In genomic region chr2:145593991-145594702, GRCh38 we compare ENCODE assay signal across 13 cellular contexts.
DNase-seq lines count a peak whose midpoint lies in the region; ATAC-seq and TF ChIP-seq lines count a peak whose summit lies in the region.
"Had no signal": no experiment of that assay in that cellular context is flagged by ENCODE, and none has a peak within 500 bp of the region (broad histone marks: within the 10 kb centered on the region; RNA-seq: fewer than 3 reads in every experiment).

No MANE protein-coding gene starts in this region.

- CTCF ChIA-PET in A673 (lab: Charles Lee), result no interaction called here

- H3K79me2 ChIP-seq in GM23248 (ENCODE audit: insufficient read depth), result no peaks in the 10 kb centered on the region

- TF ChIP-seq CTCF in A673 (conservative IDR thresholded peaks at IDR 0.05; ENCODE audit: low read depth, low read length), result peak; percentile 36

- peaks cover 57% of the 10 kb centered on the region for H3F3A ChIP-seq in GM23248 (ENCODE audit: insufficient read depth)

- H4K20me1 ChIP-seq in GM23248 (ENCODE audit: insufficient read depth), result no peaks in the 10 kb centered on the region

- no peaks in the 10 kb centered on the region for H3K9me2 ChIP-seq in GM23248 (ENCODE audit: insufficient read depth)

- H3K27me3 ChIP-seq in A673 (replicated peaks; ENCODE audit: insufficient read depth, low read depth, low read length, poor library complexity) (no peaks in the 10 kb centered on the region), GM23248 (replicated peaks; ENCODE audit: insufficient read depth) (no peaks in the 10 kb centered on the region)
- H3K27me3 ChIP-seq: pancreas had no signal

- no peak overlapping the region for H2AFZ ChIP-seq in GM23248

- H3K27ac ChIP-seq in A673 (ENCODE audit: low read depth, low read length, poor library complexity, severe bottlenecking), result peak overlapping the region; percentile 1
- peak overlapping the region; percentile 68 for H3K27ac ChIP-seq in GM23248
- H3K27ac ChIP-seq: pancreas had no signal

- H3K9me3 ChIP-seq in A673 (ENCODE audit: low read depth, low read length, poor library complexity, severe bottlenecking) (no peaks in the 10 kb centered on the region), GM23248 (ENCODE audit: low read depth) (no peaks in the 10 kb centered on the region)
- H3K9me3 ChIP-seq: Caco-2, pancreas had no signal

- peak overlapping the region; percentile 64 for H3K4me2 ChIP-seq in GM23248 (ENCODE audit: unreplicated experiment)

- POLR2A ChIA-PET in A673 (lab: Charles Lee; ENCODE audit: low non-redundant PET), result no interaction called here

- DNase-seq in A673 (ENCODE audit: low spot score) (peak; percentile 66), GM23248 (peak; percentile 93), glomerular visceral epithelial cell (ENCODE audit: extremely low spot score) (peak; percentile 78), Kasumi-1 (lab: John Stamatoyannopoulos, UW) (no peak), COR-L47 (lab: John Stamatoyannopoulos, UW) (no peak)
- DNase-seq: activated CD8-positive, alpha-beta T cell treated with anti-CD3 and anti-CD28 coated beads, Interleukin-2, amount 10 ng/mL, durations not matched to agents 7 days and 5 days; NCI-H187 treated with DMSO at 0.1 percent for 48 hours; pancreas; stimulated activated naive CD8-positive, alpha-beta T cell treated with anti-CD3 and anti-CD28 coated beads, Interleukin-15, amount 100 ng/mL, for 72 hours had no signal

- H3K4me1 ChIP-seq in A673 (ENCODE audit: insufficient read depth, low read length, poor library complexity, severe bottlenecking), result peaks cover 46% of the 10 kb centered on the region
- peaks cover 70% of the 10 kb centered on the region for H3K4me1 ChIP-seq in GM23248 (ENCODE audit: insufficient read depth)
- H3K4me1 ChIP-seq: Caco-2, pancreas had no signal

- in situ Hi-C loops in GM23248 (cut with MboI), result no loop called here

- ATAC-seq in SK-N-SH treated with all-trans-retinoic acid at 6 μM for 48 hours (peak; percentile 90), GM19397 (IDR thresholded peaks at IDR 0.05; ENCODE audit: unreplicated experiment) (no peak), HG03095 (IDR thresholded peaks at IDR 0.05; ENCODE audit: unreplicated experiment) (no peak)
- ATAC-seq: activated CD8-positive, alpha-beta T cell treated with anti-CD3 and anti-CD28 coated beads, Interleukin-2, amount 10 ng/mL, durations not matched to agents 7 days and 5 days; stimulated activated naive CD8-positive, alpha-beta T cell treated with anti-CD3 and anti-CD28 coated beads, Interleukin-15, amount 100 ng/mL, for 72 hours had no signal

- H3K9ac ChIP-seq in GM23248, result 0 out of 2 replicates have a peak overlapping the region, but pooled peaks have one; percentile 5

- no TSS peak for BruUV-seq in A673 (replicated peaks; lab: Mats Ljungman, UMichigan)

- H3K4me3 ChIP-seq in A673 (ENCODE audit: low read depth, low read length, poor library complexity, severe bottlenecking), result no peak overlapping the region
- H3K4me3 ChIP-seq in GM23248, result no peak overlapping the region; the same call in 1 of the 2 replicates
- H3K4me3 ChIP-seq: pancreas had no signal

- intact Hi-C loops in A673 (cut with micrococcal nuclease; ENCODE audit: unreplicated experiment), result no loop called here

- H3K36me3 ChIP-seq in A673 (ENCODE audit: insufficient read depth, low read length, poor library complexity, severe bottlenecking) (no peaks in the 10 kb centered on the region), GM23248 (ENCODE audit: low read depth) (no peaks in the 10 kb centered on the region)
- H3K36me3 ChIP-seq: pancreas had no signal

- WGBS in GM23248 (ENCODE audit: low coverage in 1 of 2, low lambda C conversion rate in 2 of 2, missing lambda C conversion rate in 2 of 2), 2 experiments, result 0 to 2% methylated on average over 2 of the region's 2 CpGs

TF ChIP-seq in SK-N-SH treated with all-trans-retinoic acid at 6 μM for 48 hours, 23 proteins besides CTCF, POLR2A, EP300 and RAD21:
- TF ChIP-seq PPARA (CRISPR knock-in tag; IDR thresholded peaks at IDR 0.05; ENCODE audit: borderline replicate concordance) (no peak), POU6F1 (CRISPR knock-in tag; IDR thresholded peaks at IDR 0.05; ENCODE audit: borderline replicate concordance, low read depth) (no peak), ISL1 (CRISPR knock-in tag; IDR thresholded peaks at IDR 0.05) (no peak)

Comparison
In these comparisons a context has a peak if more than half of its experiments do, and no peak if none do; other contexts are left out.
1. DNase-seq: peak in A673 (single experiment), GM23248 (single experiment) and glomerular visceral epithelial cell (single experiment); none in Kasumi-1 (0 of 2) and COR-L47 (single experiment).